Comparison of ENCODE assay signal across 8 cellular contexts in the genomic region with DNA sequence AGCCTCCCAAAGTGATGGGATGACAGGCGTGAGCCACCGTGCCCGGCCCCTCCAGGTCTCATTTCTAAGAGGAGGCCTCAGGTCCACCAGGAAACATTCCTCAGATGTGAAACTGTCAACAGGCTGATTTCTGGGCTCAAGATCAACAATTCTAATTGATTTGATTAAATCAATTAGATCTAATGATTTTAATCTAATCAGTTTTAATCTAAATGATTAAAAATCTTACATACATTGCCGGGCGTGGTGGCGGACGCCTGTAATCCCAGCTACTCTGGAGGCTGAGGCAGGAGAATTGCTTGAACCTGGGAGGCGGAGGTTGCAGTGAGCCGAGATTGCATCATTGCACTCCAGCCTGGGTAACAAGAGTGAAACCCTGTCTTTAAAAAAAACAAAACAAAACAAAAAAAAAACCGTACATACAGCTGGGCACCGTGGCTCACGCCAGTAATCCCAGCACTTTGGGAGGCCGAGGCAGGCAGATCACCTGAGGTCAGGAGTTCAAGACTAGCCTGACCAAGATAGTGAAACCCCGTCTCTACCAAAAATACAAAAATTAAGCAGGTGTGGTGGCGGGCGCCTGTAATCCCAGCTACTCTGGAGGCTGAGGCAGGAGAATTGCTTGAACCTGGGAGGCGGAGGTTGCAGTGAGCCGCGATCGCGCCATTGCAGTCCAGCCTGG. TPM values are rescaled to one million over a fixed set of nuclear protein-coding genes. Genes with fewer than 3 reads are reported as not detected.
A peak's percentile ranks its signal among the peaks of the same experiment; 100 is the strongest.
DNase-seq lines count a peak whose midpoint lies in the region; ATAC-seq, FAIRE-seq and TF ChIP-seq lines count a peak whose summit lies in the region.
"Not testable (repeated sequence)": the region's sequence is repeated elsewhere in the genome, so short reads cannot be mapped to it uniquely, and the experiment has no call there.

No MANE protein-coding gene starts in this region.

- BruUV-seq in K562 (replicated peaks; lab: Mats Ljungman, UMichigan): not testable (repeated sequence)

- H3K27ac Mint-ChIP-seq in activated CD8-positive, alpha-beta T cell treated with anti-CD3 and anti-CD28 coated beads, Interleukin-2, amount 10 ng/mL, durations not matched to agents 7 days and 5 days: not testable (repeated sequence)

- H3K4me2 ChIP-seq in K562 (ENCODE audit: insufficient read depth, low read length): peak overlapping the region; percentile 92

- H3K27ac ChIP-seq in RWPE1 (peak overlapping the region; percentile 55), K562 (ENCODE audit: extremely low read depth, low read depth, low read length) (peak overlapping the region; percentile 90), mesodermal cell (ENCODE audit: low read depth, low read length, severe bottlenecking) (peak overlapping the region; percentile 89)

- not testable (repeated sequence) for TF ChIP-seq EP300 in K562 (IDR thresholded peaks at IDR 0.05; ENCODE audit: low read length)

- CTCF ChIA-PET in AG04449 (lab: Yijun Ruan, JAX); RWPE1 (lab: Yijun Ruan, JAX); activated CD8-positive, alpha-beta T cell treated with anti-CD3 and anti-CD28 coated beads, Interleukin-2, amount 10 ng/mL, durations not matched to agents 7 days and 5 days (lab: Charles Lee); K562 (lab: Yijun Ruan, JAX; ENCODE audit: low intra/inter-chr PET ratio): not testable (repeated sequence)

- H3K9me1 ChIP-seq in K562 (ENCODE audit: control insufficient read depth, insufficient read depth, low read length): not testable (repeated sequence)

- TF ChIP-seq RAD21 in K562 (CRISPR knock-in tag; conservative IDR thresholded peaks at IDR 0.05 in 1 of 2, IDR thresholded peaks at IDR 0.05 in 1 of 2): not testable (repeated sequence)

- peaks cover 47% of the 10 kb centered on the region for H3K79me2 ChIP-seq in K562 (ENCODE audit: control insufficient read depth, insufficient read depth, low read length)

- H3K4me1 Mint-ChIP-seq in activated CD8-positive, alpha-beta T cell treated with anti-CD3 and anti-CD28 coated beads, Interleukin-2, amount 10 ng/mL, durations not matched to agents 7 days and 5 days (ENCODE audit: low read depth): peaks cover 46% of the 10 kb centered on the region

- not testable (repeated sequence) for DNase-seq in AG04449 (ENCODE audit: low read depth, low spot score); H7; RWPE1 (ENCODE audit: low spot score); activated CD8-positive, alpha-beta T cell treated with anti-CD3 and anti-CD28 coated beads, Interleukin-2, amount 10 ng/mL, durations not matched to agents 7 days and 5 days; K562 (ENCODE audit: extremely low read depth in 1 of 4, low spot score in 3 of 4); retinal pigment epithelial cell (ENCODE audit: low read depth)
- peak; percentile 3 for DNase-seq in left cardiac atrium

- POLR2A ChIA-PET in AG04449 (lab: Yijun Ruan, JAX); RWPE1 (lab: Yijun Ruan, JAX; ENCODE audit: low non-redundant PET); activated CD8-positive, alpha-beta T cell treated with anti-CD3 and anti-CD28 coated beads, Interleukin-2, amount 10 ng/mL, durations not matched to agents 7 days and 5 days (lab: Charles Lee); K562 (lab: Yijun Ruan, JAX): not testable (repeated sequence)

- H3K9me3 Mint-ChIP-seq in activated CD8-positive, alpha-beta T cell treated with anti-CD3 and anti-CD28 coated beads, Interleukin-2, amount 10 ng/mL, durations not matched to agents 7 days and 5 days (ENCODE audit: insufficient read depth): not testable (repeated sequence)

- H3K27me3 Mint-ChIP-seq in activated CD8-positive, alpha-beta T cell treated with anti-CD3 and anti-CD28 coated beads, Interleukin-2, amount 10 ng/mL, durations not matched to agents 7 days and 5 days (ENCODE audit: low read depth): not testable (repeated sequence)

- H2AFZ ChIP-seq in K562 (ENCODE audit: low read depth, low read length): not testable (repeated sequence)

- H3K36me3 Mint-ChIP-seq in activated CD8-positive, alpha-beta T cell treated with anti-CD3 and anti-CD28 coated beads, Interleukin-2, amount 10 ng/mL, durations not matched to agents 7 days and 5 days (ENCODE audit: low read depth): peaks cover 27% of the 10 kb centered on the region

- not testable (repeated sequence) for TF ChIP-seq CTCF in AG04449 (IDR thresholded peaks at IDR 0.05; ENCODE audit: insufficient read depth, low read length, missing control alignments); RWPE1 (conservative IDR thresholded peaks at IDR 0.05; ENCODE audit: low read depth); K562 (IDR thresholded peaks at IDR 0.05 in 2 of 3, conservative IDR thresholded peaks at IDR 0.05 in 1 of 3; ENCODE audit: insufficient read depth in 2 of 3, low read depth in 1 of 3, low read length in 3 of 3); retinal pigment epithelial cell (conservative IDR thresholded peaks at IDR 0.05; ENCODE audit: low read depth, low read length)

- peak overlapping the region; percentile 27 for H3K4me3 ChIP-seq in AG04449 (ENCODE audit: low read depth, low read length)
- H3K4me3 ChIP-seq in H7 (ENCODE audit: insufficient read depth, low read depth, low read length): peak overlapping the region; percentile 67
- peak overlapping the region; percentile 62 for H3K4me3 ChIP-seq in K562
- H3K4me3 ChIP-seq in mesodermal cell (ENCODE audit: extremely low read depth, insufficient read depth, low read length, poor library complexity, severe bottlenecking): peak overlapping the region; percentile 47
- peak overlapping the region; percentile 11 for H3K4me3 ChIP-seq in retinal pigment epithelial cell (ENCODE audit: low read length)

- FAIRE-seq in K562 (lab: Jason Lieb, UNC): not testable (repeated sequence)

- peak overlapping the region; percentile 40 for H3K4me3 Mint-ChIP-seq in activated CD8-positive, alpha-beta T cell treated with anti-CD3 and anti-CD28 coated beads, Interleukin-2, amount 10 ng/mL, durations not matched to agents 7 days and 5 days

- in situ Hi-C loops in K562 (cut with MboI): not testable (repeated sequence)

- H3K36me3 ChIP-seq in H7 (replicated peaks; ENCODE audit: control insufficient read depth, insufficient read depth, low read length): peaks cover 20% of the 10 kb centered on the region
- peaks cover 31% of the 10 kb centered on the region for H3K36me3 ChIP-seq in K562 (ENCODE audit: control insufficient read depth, insufficient read depth, low read length)
- H3K36me3 ChIP-seq in mesodermal cell (ENCODE audit: control insufficient read depth, insufficient read depth, low read length): peaks cover 33% of the 10 kb centered on the region

- intact Hi-C loops in K562 (cut with micrococcal nuclease); left cardiac atrium (cut with DNase I): not testable (repeated sequence)

- H3K9me3 ChIP-seq in K562 (replicated peaks; ENCODE audit: control insufficient read depth, insufficient read depth, low read depth, low read length); mesodermal cell (ENCODE audit: control insufficient read depth, low read length): not testable (repeated sequence)

- not testable (repeated sequence) for H3K27me3 ChIP-seq in H7 (ENCODE audit: control insufficient read depth, insufficient read depth, low read length); K562 (ENCODE audit: control insufficient read depth in 2 of 2, insufficient read depth in 2 of 2, low read length in 2 of 2)

- WGBS in K562 (ENCODE audit: insufficient coverage, low coverage, missing lambda C conversion rate): 4% methylated on average over 20 of the region's 21 CpGs
- WGBS in mesodermal cell (ENCODE audit: insufficient coverage in 2 of 2), 2 experiments: 78 to 79% methylated on average over 12 to 14 of the region's 21 CpGs

- ATAC-seq in activated CD8-positive, alpha-beta T cell treated with anti-CD3 and anti-CD28 coated beads, Interleukin-2, amount 10 ng/mL, durations not matched to agents 7 days and 5 days; K562; left cardiac atrium: not testable (repeated sequence)

- not testable (repeated sequence) for H4K20me1 ChIP-seq in K562 (replicated peaks; ENCODE audit: control insufficient read depth, insufficient read depth, low read length)

- H3K9ac ChIP-seq in K562 (ENCODE audit: insufficient read depth in 1 of 2, low read depth in 2 of 2, low read length in 2 of 2): peak overlapping the region; percentile 80 to 94

- not testable (repeated sequence) for TF ChIP-seq POLR2A in K562 (conservative IDR thresholded peaks at IDR 0.05)

- peaks cover 4 to 20% of the 10 kb centered on the region in 2 experiments; a peak in 4 of 5 replicates for H3K4me1 ChIP-seq in K562 (replicated peaks in 1 of 2; ENCODE audit: control insufficient read depth in 2 of 2, insufficient read depth in 2 of 2, low read length in 2 of 2)
- H3K4me1 ChIP-seq in mesodermal cell (ENCODE audit: control insufficient read depth, insufficient read depth, low read length, poor library complexity, severe bottlenecking): not testable (repeated sequence)

RNA-seq across cellular contexts. Expression of gene PLCXD1, which starts 1.0 kb away (rescaled TPM):
- 86.3 and 92.0 TPM in 2 replicates for total RNA-seq in H7 (2014; rRNA removed; shearing (Covaris generic))
- total RNA-seq in activated CD8-positive, alpha-beta T cell treated with anti-CD3 and anti-CD28 coated beads, Interleukin-2, amount 10 ng/mL, durations not matched to agents 7 days and 5 days: 10 to 100 TPM; 44.5 to 50.2 TPM
- 52.4 and 139 TPM in 2 replicates for total RNA-seq in K562 (2011; cell fraction: chromatin; rRNA removed; ENCODE audit: low replicate concordance)
- total RNA-seq in K562 (2011; cell fraction: nucleolus; rRNA removed): 83.4 and 116 TPM in 2 replicates
- total RNA-seq in K562 (2011; cell fraction: nucleoplasm; rRNA removed): 77.7 and 93.6 TPM in 2 replicates
- total RNA-seq in K562 (2014; rRNA removed): 43.8 and 63.8 TPM in 2 replicates
- 10.8 and 12.2 TPM in 2 replicates for total RNA-seq in K562 (2014; rRNA removed; fragmentation: Illumina TruSeq; extraction: Trizol)
- total RNA-seq in K562 (2015; rRNA removed; fragmentation: Illumina TruSeq; extraction: Trizol): 26.0 and 27.3 TPM in 2 replicates
- total RNA-seq in K562 (2021): 50.5 and 52.6 TPM in 2 replicates
- polyA plus RNA-seq in K562 (2011; rRNA removed): 39.5 and 63.7 TPM in 2 replicates
- polyA plus RNA-seq in K562 (2011; cell fraction: cytosol; rRNA removed): 70.2 and 75.4 TPM in 2 replicates
- polyA plus RNA-seq in K562 (2011; cell fraction: nucleus; rRNA removed): 99.5 and 137 TPM in 2 replicates
- 42.8 and 49.2 TPM in 2 replicates for polyA plus RNA-seq in K562 (2012)
- polyA plus RNA-seq in K562 (2014; fragmentation: Illumina TruSeq; extraction: Trizol): 40.7 and 60.2 TPM in 2 replicates
- polyA plus RNA-seq in K562 (2014; fragmentation: Nextera tagmentation; extraction: Ambion mirVana): 1 to 10 TPM; 6.0 to 6.2 TPM
- polyA plus RNA-seq in K562 (2014; rRNA removed): 57.0 and 60.2 TPM in 2 replicates
- polyA minus RNA-seq in K562 (2011; rRNA and poly(A)+ RNA removed): 27.5 and 36.2 TPM in 2 replicates
- polyA minus RNA-seq in K562 (2011; cell fraction: cytosol; rRNA and poly(A)+ RNA removed): 64.6 and 108 TPM in 2 replicates
- 37.3 and 47.7 TPM in 2 replicates for polyA minus RNA-seq in K562 (2011; cell fraction: nucleus; rRNA and poly(A)+ RNA removed)
- 10 to 100 TPM in 1 of 2 donors, 1 to 10 TPM in 1; 2.9 to 13.7 TPM for total RNA-seq in left cardiac atrium
- polyA plus RNA-seq in mesodermal cell (2013, experiment 1 of 2): 38.6 TPM
- 29.2 TPM for polyA plus RNA-seq in mesodermal cell (2013, experiment 2 of 2)

RNA-seq across cellular contexts. Expression of gene GTPBP6, which starts 36.5 kb away (rescaled TPM):
- 38.4 and 48.9 TPM in 2 replicates for total RNA-seq in H7 (2014; rRNA removed; shearing (Covaris generic))
- total RNA-seq in activated CD8-positive, alpha-beta T cell treated with anti-CD3 and anti-CD28 coated beads, Interleukin-2, amount 10 ng/mL, durations not matched to agents 7 days and 5 days: 10 to 100 TPM; 55.7 to 59.9 TPM
- 8.2 and 16.9 TPM in 2 replicates for total RNA-seq in K562 (2011; cell fraction: chromatin; rRNA removed; ENCODE audit: low replicate concordance)
- 12.7 and 13.9 TPM in 2 replicates for total RNA-seq in K562 (2011; cell fraction: nucleolus; rRNA removed)
- total RNA-seq in K562 (2011; cell fraction: nucleoplasm; rRNA removed): 7.4 and 11.1 TPM in 2 replicates
- total RNA-seq in K562 (2014; rRNA removed) (28.6 and 34.9 TPM in 2 replicates), K562 (2014; rRNA removed; fragmentation: Illumina TruSeq; extraction: Trizol) (1.8 and 2.7 TPM in 2 replicates), K562 (2015; rRNA removed; fragmentation: Illumina TruSeq; extraction: Trizol) (11.6 and 13.3 TPM in 2 replicates), K562 (2021) (34.1 and 35.2 TPM in 2 replicates), left cardiac atrium (10 to 100 TPM; 48.0 to 55.6 TPM)
- polyA plus RNA-seq in K562 (2011; rRNA removed) (8.0 and 13.2 TPM in 2 replicates), K562 (2014; fragmentation: Illumina TruSeq; extraction: Trizol) (4.7 and 14.6 TPM in 2 replicates), K562 (2014; fragmentation: Nextera tagmentation; extraction: Ambion mirVana) (under 1 TPM; 0.24 to 0.50 TPM), K562 (2014; rRNA removed) (23.7 and 26.4 TPM in 2 replicates)
- 11.9 and 25.0 TPM in 2 replicates for polyA plus RNA-seq in K562 (2011; cell fraction: cytosol; rRNA removed)
- polyA plus RNA-seq in K562 (2011; cell fraction: nucleus; rRNA removed): 21.1 and 25.4 TPM in 2 replicates
- polyA plus RNA-seq in K562 (2012): 18.5 and 21.7 TPM in 2 replicates
- polyA minus RNA-seq in K562 (2011; rRNA and poly(A)+ RNA removed): 4.6 and 6.0 TPM in 2 replicates
- polyA minus RNA-seq in K562 (2011; cell fraction: cytosol; rRNA and poly(A)+ RNA removed): 8.3 and 9.6 TPM in 2 replicates
- 5.1 and 5.6 TPM in 2 replicates for polyA minus RNA-seq in K562 (2011; cell fraction: nucleus; rRNA and poly(A)+ RNA removed)
- polyA plus RNA-seq in mesodermal cell (2013, experiment 1 of 2): 41.1 TPM
- 37.4 TPM for polyA plus RNA-seq in mesodermal cell (2013, experiment 2 of 2)

Comparison
In these comparisons a context has a peak if more than half of its experiments do, and no peak if none do; other contexts are left out.
1. H3K4me3 ChIP-seq: peak in every context shown above with its lines; median percentile 67 in H7; 62 in K562; 47 in mesodermal cell; 27 in AG04449; 11 in retinal pigment epithelial cell.